In genomic region chr11:15497366-15497765, GRCh38 we compare ENCODE assay signal across 22 cellular contexts.
DNase-seq lines count a peak whose midpoint lies in the region; ATAC-seq, FAIRE-seq and TF ChIP-seq lines count a peak whose summit lies in the region.
"Had no signal": no experiment of that assay in that cellular context is flagged by ENCODE, and none has a peak within 500 bp of the region (broad histone marks: within the 10 kb centered on the region; RNA-seq: fewer than 3 reads in every experiment).

No MANE protein-coding gene starts in this region.

- H3K4me3 ChIP-seq in esophagus muscularis mucosa (no peak overlapping the region), hepatocyte (no peak overlapping the region), pancreas (no peak overlapping the region), stomach (no peak overlapping the region), brain microvascular endothelial cell (ENCODE audit: low read depth, low read length) (no peak overlapping the region)
- H3K4me3 ChIP-seq: GM12878, K562, MG63 had no signal

- TF ChIP-seq CTCF in esophagus muscularis mucosa (IDR thresholded peaks at IDR 0.05) (no peak), hepatocyte (IDR thresholded peaks at IDR 0.05; ENCODE audit: poor library complexity) (no peak), pancreas (IDR thresholded peaks at IDR 0.05) (no peak), stomach (IDR thresholded peaks at IDR 0.05) (no peak), brain microvascular endothelial cell (IDR thresholded peaks at IDR 0.05; ENCODE audit: low read depth, low read length, missing control alignments) (no peak)

- 74% methylated on average over 5 of the region's 5 CpGs for WGBS in esophagus muscularis mucosa
- 75% methylated on average over 5 of the region's 5 CpGs for WGBS in hepatocyte (ENCODE audit: low lambda C conversion rate, missing lambda C conversion rate)
- 54 to 57% methylated on average over 5 of the region's 5 CpGs for WGBS in pancreas, 2 donors
- WGBS in stomach, 5 donors: 49 to 65% (median 55%) methylated on average over 5 of the region's 5 CpGs

- DNase-seq in NCI-H69 (lab: John Stamatoyannopoulos, UW) (peak; percentile 12), esophagus muscularis mucosa (ENCODE audit: extremely low spot score) (peak; percentile 78), hepatocyte (ENCODE audit: low spot score) (peak; percentile 19), pancreas (peak in 2 of 6 donors; percentile 12 to 20), stomach (no peak), brain microvascular endothelial cell (no peak), SKM-1 (lab: John Stamatoyannopoulos, UW; ENCODE audit: unreplicated experiment) (no peak), SIG-M5 treated with dmso at 0.1 percent for 504 hours (lab: John Stamatoyannopoulos, UW; ENCODE audit: unreplicated experiment) (no peak)
- DNase-seq: CD4-positive, alpha-beta T cell; COR-L47; DMS79; HCEC 1CT; MG63; NCI-H1048; NCI-H1417 treated with DMSO at 0.1 percent for 48 hours; NCI-H187; NCI-H2107; NCI-H510A treated with DMSO at 0.1 percent for 48 hours; NCI-H774 had no signal

- no peaks in the 10 kb centered on the region for H3K4me1 ChIP-seq in esophagus muscularis mucosa
- peaks cover 5% of the 10 kb centered on the region for H3K4me1 ChIP-seq in hepatocyte (ENCODE audit: insufficient read depth)
- H3K4me1 ChIP-seq in pancreas: peaks cover 0 to 3% (median 2%) of the 10 kb centered on the region in 3 donors
- H3K4me1 ChIP-seq in stomach: peaks cover 0 to 8% (median 4%) of the 10 kb centered on the region in 4 donors

- H3K27me3 ChIP-seq in esophagus muscularis mucosa (no peaks in the 10 kb centered on the region), hepatocyte (no peaks in the 10 kb centered on the region), pancreas (no peaks in the 10 kb centered on the region), stomach (no peaks in the 10 kb centered on the region), brain microvascular endothelial cell (replicated peaks) (no peaks in the 10 kb centered on the region)
- H3K27me3 ChIP-seq: MG63 had no signal

- H3K9me2 ChIP-seq in hepatocyte (replicated peaks; ENCODE audit: insufficient read depth): no peaks in the 10 kb centered on the region

- intact Hi-C loops in esophagus muscularis mucosa (cut with DNase I) (no loop called here), pancreas (cut with DNase I) (no loop called here), stomach (cut with DNase I; ENCODE audit: low total_unique reads) (no loop called here)

- no peaks in the 10 kb centered on the region for H3K9me3 ChIP-seq in esophagus muscularis mucosa
- H3K9me3 ChIP-seq in hepatocyte (ENCODE audit: low read depth): no peaks in the 10 kb centered on the region
- no peaks in the 10 kb centered on the region for H3K9me3 ChIP-seq in pancreas
- H3K9me3 ChIP-seq in stomach: no peaks in the 10 kb centered on the region
- H3K9me3 ChIP-seq: MG63 had no signal

- H4K20me1 ChIP-seq in hepatocyte (ENCODE audit: insufficient read depth, poor library complexity, severe bottlenecking): no peaks in the 10 kb centered on the region

- TF ChIP-seq EP300 in esophagus muscularis mucosa (IDR thresholded peaks at IDR 0.05): no peak
- TF ChIP-seq EP300 in stomach (IDR thresholded peaks at IDR 0.05): no peak

- TF ChIP-seq POLR2A in esophagus muscularis mucosa (IDR thresholded peaks at IDR 0.05; ENCODE audit: low read depth) (no peak), stomach (IDR thresholded peaks at IDR 0.05) (no peak)

- peak in 3 of 4 donors; percentile 32 to 54 (median 53) for ATAC-seq in pancreas
- ATAC-seq: GM12878, K562, Panc1 had no signal

- H3K27ac ChIP-seq in esophagus muscularis mucosa (replicated peaks in 1 of 4) (no peak overlapping the region), hepatocyte (peak overlapping the region; percentile 29), pancreas (no peak overlapping the region), stomach (no peak overlapping the region), brain microvascular endothelial cell (no peak overlapping the region)

- H3K36me3 ChIP-seq in esophagus muscularis mucosa (no peaks in the 10 kb centered on the region), hepatocyte (replicated peaks; ENCODE audit: insufficient read depth, low read depth) (no peaks in the 10 kb centered on the region), pancreas (no peaks in the 10 kb centered on the region), stomach (no peaks in the 10 kb centered on the region), brain microvascular endothelial cell (replicated peaks) (no peaks in the 10 kb centered on the region)
- H3K36me3 ChIP-seq: MG63 had no signal

- H3K4me2 ChIP-seq in hepatocyte: no peak overlapping the region

- FAIRE-seq in pancreas (lab: Jason Lieb, UNC): no peak
- FAIRE-seq: GM12878, K562 had no signal

- no peak overlapping the region for H2AFZ ChIP-seq in hepatocyte

- no peaks in the 10 kb centered on the region for H3K79me2 ChIP-seq in hepatocyte

- in situ Hi-C loops in brain microvascular endothelial cell (cut with HindIII; ENCODE audit: low pct_ligation_motif_present, low sequenced_read_pairs): no loop called here

Comparison
In these comparisons a context has a peak if more than half of its experiments do, and no peak if none do; other contexts are left out.
1. DNase-seq: peak in NCI-H69 (single experiment), esophagus muscularis mucosa (single experiment) and hepatocyte (single experiment); none in stomach (single experiment), brain microvascular endothelial cell (single experiment), SKM-1 (single experiment) and SIG-M5 treated with dmso at 0.1 percent for 504 hours (single experiment).